In the genomic region with DNA sequence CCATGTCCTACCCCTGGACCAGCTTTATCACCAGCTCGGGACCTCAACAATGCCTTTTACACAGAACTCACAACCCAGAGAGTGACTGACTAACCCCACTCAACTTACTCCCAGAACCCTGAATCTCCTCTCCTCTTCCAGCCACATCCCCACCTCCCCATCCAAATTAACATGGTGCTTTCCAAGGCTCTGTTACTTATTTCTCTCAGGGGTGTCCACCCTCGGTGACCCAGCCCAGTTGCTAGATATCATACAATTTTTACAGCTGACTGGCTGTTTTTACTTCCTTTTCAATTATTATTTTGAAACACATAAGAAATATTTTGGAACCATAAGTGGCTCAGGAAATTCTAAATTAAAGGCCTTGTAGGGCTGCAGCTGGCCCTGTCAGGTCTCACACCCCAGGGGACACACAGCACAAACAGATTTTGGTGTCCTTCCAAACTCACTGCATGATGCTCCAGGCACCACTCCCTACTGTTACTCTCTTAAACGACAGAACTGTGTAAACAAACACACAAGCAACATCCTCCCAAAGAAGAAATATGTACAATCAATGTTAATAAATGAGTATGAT, we compare ENCODE assay signal across 16 cellular contexts.
DNase-seq lines count a peak whose midpoint lies in the region; ATAC-seq, FAIRE-seq and TF ChIP-seq lines count a peak whose summit lies in the region.
"Had no signal": no experiment of that assay in that cellular context is flagged by ENCODE, and none has a peak within 500 bp of the region (broad histone marks: within the 10 kb centered on the region; RNA-seq: fewer than 3 reads in every experiment).

No MANE protein-coding gene starts in this region.

- H3K36me3 ChIP-seq in left ventricle myocardium inferior (no peaks in the 10 kb centered on the region), prostate gland (no peaks in the 10 kb centered on the region)

- H3K27ac ChIP-seq in left ventricle myocardium inferior (replicated peaks) (peak overlapping the region; percentile 46), prostate gland (no peak overlapping the region)

- intact Hi-C loops in left ventricle myocardium inferior (cut with micrococcal nuclease) (no loop called here), prostate gland (cut with DNase I) (no loop called here)

- WGBS in prostate gland = 61% methylated on average over 3 of the region's 3 CpGs

- H3K4me1 ChIP-seq in left ventricle myocardium inferior (no peaks in the 10 kb centered on the region), prostate gland (replicated peaks) (no peaks in the 10 kb centered on the region)

- peak; percentile 55 for FAIRE-seq in H54 (lab: Jason Lieb, UNC)
- FAIRE-seq: H1 had no signal

- peaks cover 29% of the 10 kb centered on the region for H3K9me3 ChIP-seq in left ventricle myocardium inferior (replicated peaks)
- H3K9me3 ChIP-seq in prostate gland = no peaks in the 10 kb centered on the region

- DNase-seq in H54 (ENCODE audit: insufficient read length, low spot score) (no peak), NCI-H345 treated with DMSO at 0.1 percent for 48 hours (lab: John Stamatoyannopoulos, UW; ENCODE audit: unreplicated experiment) (peak; percentile 75), left ventricle myocardium inferior (peak; percentile 33), smooth muscle cell of the brain vasculature (ENCODE audit: low read depth, low spot score) (peak; percentile 56), GM10266 (ENCODE audit: extremely low spot score) (no peak), prostate gland (ENCODE audit: low spot score) (no peak)
- DNase-seq: ACHN; AML-193; DMS79 treated with DMSO at 0.1 percent for 48 hours; NCI-H1105; NCI-H2107; NCI-H524; NK-92 treated with Interleukin-12 subunit alpha and Interleukin-12 subunit beta, amount 100 ng/mL, for 24 hours; SIG-M5 had no signal

- ATAC-seq in HG02763 (IDR thresholded peaks at IDR 0.05; ENCODE audit: unreplicated experiment) = no peak

- TF ChIP-seq POLR2A in H54 (IDR thresholded peaks at IDR 0.05; ENCODE audit: low read depth, low read length) (no peak), prostate gland (IDR thresholded peaks at IDR 0.05) (no peak)

- H3K27me3 ChIP-seq in left ventricle myocardium inferior (ENCODE audit: low read depth) = no peaks in the 10 kb centered on the region
- H3K27me3 ChIP-seq in prostate gland (replicated peaks; ENCODE audit: insufficient read depth) = no peaks in the 10 kb centered on the region

- no peak for TF ChIP-seq CTCF in left ventricle myocardium inferior (IDR thresholded peaks at IDR 0.05; ENCODE audit: borderline replicate concordance)
- TF ChIP-seq CTCF in GM10266 (IDR thresholded peaks at IDR 0.05; ENCODE audit: control insufficient read depth, insufficient read depth, low read depth, missing control alignments) = no peak
- TF ChIP-seq CTCF in prostate gland (IDR thresholded peaks at IDR 0.05) = no peak

- no peak overlapping the region for H3K4me3 ChIP-seq in left ventricle myocardium inferior
- H3K4me3 ChIP-seq in prostate gland = no peak overlapping the region

Comparison
In these comparisons a context has a peak if more than half of its experiments do, and no peak if none do; other contexts are left out.
1. DNase-seq: peak in NCI-H345 treated with DMSO at 0.1 percent for 48 hours (single experiment), left ventricle myocardium inferior (single experiment) and smooth muscle cell of the brain vasculature (single experiment); none in H54 (single experiment), GM10266 (single experiment) and prostate gland (single experiment).